In genomic region chr18:12745095-12745820, GRCh38 we compare ENCODE assay signal across 18 cellular contexts. TPM values are rescaled to one million over a fixed set of nuclear protein-coding genes. Genes with fewer than 3 reads are reported as not detected.
DNase-seq lines count a peak whose midpoint lies in the region; ATAC-seq and TF ChIP-seq lines count a peak whose summit lies in the region.
"Had no signal": no experiment of that assay in that cellular context is flagged by ENCODE, and none has a peak within 500 bp of the region (broad histone marks: within the 10 kb centered on the region; RNA-seq: fewer than 3 reads in every experiment).

No MANE protein-coding gene starts in this region.

- no peaks in the 10 kb centered on the region for H3K36me3 Mint-ChIP-seq in activated naive CD4-positive, alpha-beta T cell treated with anti-CD3 and anti-CD28 coated beads, Interleukin-2, amount 10 ng/mL, durations not matched to agents 7 days and 5 days
- H3K36me3 Mint-ChIP-seq: CD4-positive, CD25-positive, alpha-beta regulatory T cell had no signal

- CTCF ChIA-PET in activated naive CD4-positive, alpha-beta T cell treated with anti-CD3 and anti-CD28 coated beads, Interleukin-2, amount 10 ng/mL, durations not matched to agents 7 days and 5 days (lab: Charles Lee): interaction anchor here (1.0 to 14.5 kb wide), 9 partner anchors 15 to 190 kb away, joined by 3 to 114 read pairs (median 4); no protein-coding TSS in a partner anchor

- H3K27ac ChIP-seq in osteoblast (ENCODE audit: low read depth, low read length): no peak overlapping the region
- no peak overlapping the region for H3K27ac ChIP-seq in effector memory CD4-positive, alpha-beta T cell (ENCODE audit: insufficient read depth, low read length, poor library complexity, severe bottlenecking)
- H3K27ac ChIP-seq: 22Rv1, HL-60, SJSA1 had no signal

- intact Hi-C loops in Right ventricle myocardium inferior (cut with DNase I): loop anchor here (2.0 kb wide), 1 partner anchor 148 kb away; no protein-coding TSS in a partner anchor

- no peak overlapping the region for H3K27ac Mint-ChIP-seq in activated naive CD4-positive, alpha-beta T cell treated with anti-CD3 and anti-CD28 coated beads, Interleukin-2, amount 10 ng/mL, durations not matched to agents 7 days and 5 days

- ATAC-seq in Right ventricle myocardium inferior: no peak
- ATAC-seq: K562 had no signal

- H3K27me3 ChIP-seq in adipocyte (replicated peaks; ENCODE audit: control insufficient read depth, insufficient read depth, low read length) (no peaks in the 10 kb centered on the region), osteoblast (ENCODE audit: insufficient read depth, low read length) (no peaks in the 10 kb centered on the region)
- no peaks in the 10 kb centered on the region for H3K27me3 ChIP-seq in effector memory CD4-positive, alpha-beta T cell (replicated peaks; ENCODE audit: control insufficient read depth, insufficient read depth, low read length, poor library complexity, severe bottlenecking)
- H3K27me3 ChIP-seq: SJSA1 had no signal

- H3K4me3 ChIP-seq in adipocyte (ENCODE audit: low read length): no peak overlapping the region
- no peak overlapping the region for H3K4me3 ChIP-seq in osteoblast (ENCODE audit: insufficient read depth, low read length)
- H3K4me3 ChIP-seq in effector memory CD4-positive, alpha-beta T cell (ENCODE audit: insufficient read depth, low read depth, low read length, poor library complexity, severe bottlenecking): no peak overlapping the region
- H3K4me3 ChIP-seq: K562, SJSA1 had no signal

- H3K4me1 Mint-ChIP-seq in activated naive CD4-positive, alpha-beta T cell treated with anti-CD3 and anti-CD28 coated beads, Interleukin-2, amount 10 ng/mL, durations not matched to agents 7 days and 5 days: peaks cover 13% of the 10 kb centered on the region

- H3K9ac ChIP-seq in adipocyte (ENCODE audit: low read length): no peak overlapping the region

- TF ChIP-seq CTCF in osteoblast (IDR thresholded peaks at IDR 0.05; ENCODE audit: extremely low read depth, low read depth, low read length): no peak

- H3K36me3 ChIP-seq in adipocyte (ENCODE audit: control insufficient read depth, insufficient read depth, low read length, severe bottlenecking) (no peaks in the 10 kb centered on the region), osteoblast (ENCODE audit: insufficient read depth, low read length) (no peaks in the 10 kb centered on the region)
- H3K36me3 ChIP-seq in effector memory CD4-positive, alpha-beta T cell (ENCODE audit: control insufficient read depth, insufficient read depth, low read length): no peaks in the 10 kb centered on the region
- H3K36me3 ChIP-seq: SJSA1 had no signal

- no peaks in the 10 kb centered on the region for H4K20me1 ChIP-seq in osteoblast (ENCODE audit: insufficient read depth, low read length)

- H3K9me3 Mint-ChIP-seq in activated naive CD4-positive, alpha-beta T cell treated with anti-CD3 and anti-CD28 coated beads, Interleukin-2, amount 10 ng/mL, durations not matched to agents 7 days and 5 days: no peaks in the 10 kb centered on the region
- H3K9me3 Mint-ChIP-seq: CD4-positive, CD25-positive, alpha-beta regulatory T cell had no signal

- H2AFZ ChIP-seq in osteoblast (ENCODE audit: low read length): peak overlapping the region; percentile 3

- H3K4me3 Mint-ChIP-seq in activated naive CD4-positive, alpha-beta T cell treated with anti-CD3 and anti-CD28 coated beads, Interleukin-2, amount 10 ng/mL, durations not matched to agents 7 days and 5 days: no peak overlapping the region
- H3K4me3 Mint-ChIP-seq: CD4-positive, CD25-positive, alpha-beta regulatory T cell had no signal

- H3K27me3 Mint-ChIP-seq in activated naive CD4-positive, alpha-beta T cell treated with anti-CD3 and anti-CD28 coated beads, Interleukin-2, amount 10 ng/mL, durations not matched to agents 7 days and 5 days: peaks cover 17% of the 10 kb centered on the region

- H3K79me2 ChIP-seq in osteoblast (ENCODE audit: insufficient read depth, low read length): no peaks in the 10 kb centered on the region

- no peak overlapping the region for H3K4me2 ChIP-seq in osteoblast (ENCODE audit: insufficient read depth, low read length)

- DNase-seq in DMS 273 (lab: John Stamatoyannopoulos, UW; ENCODE audit: unreplicated experiment): peak; percentile 37
- DNase-seq in DMS 273 treated with DMSO at 0.1 percent for 48 hours (lab: John Stamatoyannopoulos, UW): no peak
- peak; percentile 31 for DNase-seq in NCI-H1436 treated with DMSO at 0.1 percent for 48 hours (lab: John Stamatoyannopoulos, UW)
- peak; percentile 26 for DNase-seq in adipocyte (ENCODE audit: low read depth)
- no peak for DNase-seq in osteoblast (ENCODE audit: insufficient read length, low spot score, missing footprints)
- no peak for DNase-seq in activated naive CD4-positive, alpha-beta T cell treated with anti-CD3 and anti-CD28 coated beads, Interleukin-2, amount 10 ng/mL, durations not matched to agents 7 days and 5 days
- no peak for DNase-seq in Right ventricle myocardium inferior (ENCODE audit: missing footprints)
- no peak for DNase-seq in effector memory CD4-positive, alpha-beta T cell
- DNase-seq: CD4-positive, CD25-positive, alpha-beta regulatory T cell; DMS79 treated with DMSO at 0.1 percent for 48 hours; NCI-H1694; NCI-H446; OCI-M1; RPMI8226 had no signal

- H3K4me1 ChIP-seq in adipocyte (ENCODE audit: control insufficient read depth, insufficient read depth, low read length) (peaks cover 24% of the 10 kb centered on the region), osteoblast (ENCODE audit: insufficient read depth, low read length) (peaks cover 42% of the 10 kb centered on the region)
- no peaks in the 10 kb centered on the region for H3K4me1 ChIP-seq in effector memory CD4-positive, alpha-beta T cell (ENCODE audit: control insufficient read depth, insufficient read depth, low read length, poor library complexity, severe bottlenecking)

- H3K9me3 ChIP-seq in adipocyte (ENCODE audit: control insufficient read depth, low read length) (no peaks in the 10 kb centered on the region), osteoblast (ENCODE audit: low read depth, low read length) (no peaks in the 10 kb centered on the region)
- H3K9me3 ChIP-seq in effector memory CD4-positive, alpha-beta T cell (ENCODE audit: control insufficient read depth, low read length): no peaks in the 10 kb centered on the region
- H3K9me3 ChIP-seq: SJSA1 had no signal

RNA-seq across cellular contexts. Expression of gene PSMG2, which starts 42.4 kb away (rescaled TPM):
- total RNA-seq in osteoblast (94.5 and 114 TPM in 2 replicates), Right ventricle myocardium inferior (39.8 TPM)

RNA-seq across cellular contexts. Expression of gene CEP76, which starts 42.7 kb away (rescaled TPM):
- total RNA-seq in osteoblast (9.7 and 10.1 TPM in 2 replicates), Right ventricle myocardium inferior (3.4 TPM)

Comparison
In these comparisons a context has a peak if more than half of its experiments do, and no peak if none do; other contexts are left out.
1. DNase-seq: peak in DMS 273 (single experiment), NCI-H1436 treated with DMSO at 0.1 percent for 48 hours (single experiment) and adipocyte (single experiment); none in DMS 273 treated with DMSO at 0.1 percent for 48 hours (single experiment), osteoblast (single experiment), activated naive CD4-positive, alpha-beta T cell treated with anti-CD3 and anti-CD28 coated beads, Interleukin-2, amount 10 ng/mL, durations not matched to agents 7 days and 5 days (single experiment), Right ventricle myocardium inferior (single experiment) and effector memory CD4-positive, alpha-beta T cell (0 of 3).